ENCODE assay signal across 8 cellular contexts in genomic region chr18:5628512-5629255, GRCh38.
DNase-seq lines count a peak whose midpoint lies in the region; ATAC-seq, FAIRE-seq and TF ChIP-seq lines count a peak whose summit lies in the region.

No MANE protein-coding gene starts in this region.

- H3K27ac ChIP-seq in ACC112 (ENCODE audit: low read depth, low read length), result no peak overlapping the region
- H3K27ac ChIP-seq in naive thymus-derived CD4-positive, alpha-beta T cell (ENCODE audit: low read depth, low read length), result no peak overlapping the region

- peaks cover 30% of the 10 kb centered on the region for H3K27me3 Mint-ChIP-seq in activated CD4-positive, alpha-beta memory T cell treated with anti-CD3 and anti-CD28 coated beads for 36 hours
- peaks cover 16 to 37% (median 29%) of the 10 kb centered on the region in 5 donors for H3K27me3 Mint-ChIP-seq in naive thymus-derived CD4-positive, alpha-beta T cell

- peak; percentile 22 for DNase-seq in GM19239 (ENCODE audit: insufficient read length, low spot score)
- DNase-seq in activated CD4-positive, alpha-beta memory T cell treated with anti-CD3 and anti-CD28 coated beads for 36 hours, result peak; percentile 13
- DNase-seq in foreskin fibroblast, result peak in 1 of 2 donors; percentile 61
- DNase-seq in naive thymus-derived CD4-positive, alpha-beta T cell, result peak in 3 of 9 donors; percentile 3 to 31 (median 9)

- no peaks in the 10 kb centered on the region for H3K36me3 ChIP-seq in ACC112 (ENCODE audit: insufficient read depth, low read length)
- no peaks in the 10 kb centered on the region for H3K36me3 ChIP-seq in naive thymus-derived CD4-positive, alpha-beta T cell (ENCODE audit: control insufficient read depth in 2 of 3, insufficient read depth in 3 of 3, low read length in 3 of 3)

- CTCF ChIA-PET in activated CD4-positive, alpha-beta memory T cell treated with anti-CD3 and anti-CD28 coated beads for 36 hours (lab: Charles Lee), result no interaction called here
- CTCF ChIA-PET in naive thymus-derived CD4-positive, alpha-beta T cell (lab: Charles Lee), result no interaction called here

- H3K4me3 ChIP-seq in ACC112 (ENCODE audit: low read depth, low read length) (peak overlapping the region; percentile 77), foreskin fibroblast (ENCODE audit: low read depth in 1 of 2, low read length in 2 of 2) (peak overlapping the region; percentile 49 to 54)
- no peak overlapping the region for H3K4me3 ChIP-seq in naive thymus-derived CD4-positive, alpha-beta T cell (ENCODE audit: low read length)

- FAIRE-seq in GM19239 (lab: Jason Lieb, UNC), result no peak

- H2AFZ ChIP-seq in ACC112 (ENCODE audit: low read length, unreplicated experiment), result peak overlapping the region; percentile 7

- TF ChIP-seq CTCF in foreskin fibroblast (IDR thresholded peaks at IDR 0.05; ENCODE audit: low read depth, low read length), result no peak

- POLR2A ChIA-PET in activated CD4-positive, alpha-beta memory T cell treated with anti-CD3 and anti-CD28 coated beads for 36 hours (lab: Charles Lee), result no interaction called here
- POLR2A ChIA-PET in naive thymus-derived CD4-positive, alpha-beta T cell (lab: Charles Lee), result no interaction called here

- peak overlapping the region; percentile 34 for H3K4me3 Mint-ChIP-seq in activated CD4-positive, alpha-beta memory T cell treated with anti-CD3 and anti-CD28 coated beads for 36 hours
- peak overlapping the region in 7 of 10 donors; percentile 59 to 93 (median 78) for H3K4me3 Mint-ChIP-seq in naive thymus-derived CD4-positive, alpha-beta T cell

- no peak for ATAC-seq in naive thymus-derived CD4-positive, alpha-beta T cell
- ATAC-seq in GM18520 (IDR thresholded peaks at IDR 0.05; ENCODE audit: unreplicated experiment) (no peak), GM21717 (IDR thresholded peaks at IDR 0.05; ENCODE audit: unreplicated experiment) (no peak), HG03442 (IDR thresholded peaks at IDR 0.05; ENCODE audit: unreplicated experiment) (no peak)

- no peak overlapping the region for H3K27ac Mint-ChIP-seq in activated CD4-positive, alpha-beta memory T cell treated with anti-CD3 and anti-CD28 coated beads for 36 hours
- no peak overlapping the region for H3K27ac Mint-ChIP-seq in naive thymus-derived CD4-positive, alpha-beta T cell

- H3K9me3 Mint-ChIP-seq in activated CD4-positive, alpha-beta memory T cell treated with anti-CD3 and anti-CD28 coated beads for 36 hours, result no peaks in the 10 kb centered on the region
- no peaks in the 10 kb centered on the region for H3K9me3 Mint-ChIP-seq in naive thymus-derived CD4-positive, alpha-beta T cell

- H3K4me1 ChIP-seq in ACC112 (ENCODE audit: control insufficient read depth, insufficient read depth, low read length, unreplicated experiment), result no peaks in the 10 kb centered on the region
- peaks cover 0 to 5% of the 10 kb centered on the region in 2 donors for H3K4me1 ChIP-seq in naive thymus-derived CD4-positive, alpha-beta T cell (ENCODE audit: control insufficient read depth in 2 of 2, insufficient read depth in 2 of 2, low read length in 2 of 2)

- H3K27me3 ChIP-seq in ACC112 (ENCODE audit: insufficient read depth, low read length), result peaks cover 76% of the 10 kb centered on the region
- H3K27me3 ChIP-seq in naive thymus-derived CD4-positive, alpha-beta T cell (ENCODE audit: control insufficient read depth in 2 of 2, insufficient read depth in 2 of 2, low read length in 2 of 2), result peaks cover 0 to 3% of the 10 kb centered on the region in 2 donors

- no peaks in the 10 kb centered on the region for H3K36me3 Mint-ChIP-seq in activated CD4-positive, alpha-beta memory T cell treated with anti-CD3 and anti-CD28 coated beads for 36 hours
- no peaks in the 10 kb centered on the region for H3K36me3 Mint-ChIP-seq in naive thymus-derived CD4-positive, alpha-beta T cell

- no peaks in the 10 kb centered on the region for H3K9me3 ChIP-seq in naive thymus-derived CD4-positive, alpha-beta T cell (ENCODE audit: control insufficient read depth in 2 of 3, low read length in 3 of 3)

- peaks cover 3% of the 10 kb centered on the region for H3K4me1 Mint-ChIP-seq in activated CD4-positive, alpha-beta memory T cell treated with anti-CD3 and anti-CD28 coated beads for 36 hours (ENCODE audit: low read depth)
- peaks cover 0 to 12% (median 7%) of the 10 kb centered on the region in 7 donors for H3K4me1 Mint-ChIP-seq in naive thymus-derived CD4-positive, alpha-beta T cell

- no peaks in the 10 kb centered on the region for H3K79me2 ChIP-seq in ACC112 (ENCODE audit: control insufficient read depth, insufficient read depth, low read length, unreplicated experiment)

- intact Hi-C loops in activated CD4-positive, alpha-beta memory T cell treated with anti-CD3 and anti-CD28 coated beads for 36 hours (cut with micrococcal nuclease), result loop anchor here (10.0 kb wide), 1 partner anchor 266 kb away; the partner anchor contains the start of gene TMEM200C
- intact Hi-C loops in naive thymus-derived CD4-positive, alpha-beta T cell (cut with micrococcal nuclease), result loop anchor here in 1 of 2 donors (5.0 kb wide), 1 partner anchor 331 kb away; the partner anchor contains the start of gene ZBTB14
